In the genomic region with DNA sequence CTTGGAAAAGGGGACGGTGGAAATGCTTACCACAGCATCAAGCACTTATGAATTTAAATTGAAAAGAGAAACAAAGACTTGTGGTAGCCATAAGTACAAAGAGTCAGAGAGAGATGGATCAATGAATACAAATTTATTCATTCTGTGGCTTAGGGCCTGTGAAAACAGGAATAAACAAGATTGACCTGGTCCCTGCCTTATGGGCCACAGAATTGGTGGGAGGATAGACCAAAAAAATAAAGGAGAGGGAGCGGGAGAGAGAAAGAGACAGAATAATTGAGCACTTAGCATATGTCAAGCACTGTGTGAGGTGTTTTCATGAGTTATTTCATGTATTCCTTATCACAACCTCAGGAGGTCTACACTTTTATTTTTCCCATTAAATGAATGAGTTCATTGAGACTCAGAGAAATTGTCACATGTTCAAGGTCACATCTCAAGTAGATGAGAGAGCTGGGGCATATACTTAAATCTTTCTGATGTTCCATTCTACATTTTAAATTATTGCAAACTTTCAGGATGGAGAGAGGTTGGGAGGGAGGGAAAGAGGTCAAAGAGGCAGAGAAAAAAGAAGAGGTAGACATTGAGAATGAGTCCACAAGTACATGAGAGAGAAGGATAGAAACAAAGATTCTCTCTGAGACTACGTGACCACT, we compare ENCODE assay signal across 1 cellular context.
TF ChIP-seq lines count a peak whose summit lies in the region.

No MANE protein-coding gene starts in this region.

TF ChIP-seq in K562, 482 proteins besides CTCF, POLR2A, EP300 and RAD21 (continued from another document and continues in another):
- TF ChIP-seq TOE1 (IDR thresholded peaks at IDR 0.05; ENCODE audit: borderline replicate concordance) (no peak), TOE1 (CRISPR knock-in tag; IDR thresholded peaks at IDR 0.05; ENCODE audit: borderline replicate concordance, low read depth) (no peak), FOSL1 (tag; conservative IDR thresholded peaks at IDR 0.05) (peak; percentile 13; the same call in 1 of the 2 replicates), HNRNPH1 (optimal IDR thresholded peaks at IDR 0.05; ENCODE audit: low read depth, low read length) (no peak), ZNF766 (CRISPR knock-in tag; conservative IDR thresholded peaks at IDR 0.05) (0 out of 2 replicates have a peak, but pooled peaks have one; percentile 30), HLTF (IDR thresholded peaks at IDR 0.05) (no peak), CREM (IDR thresholded peaks at IDR 0.05; ENCODE audit: low read depth) (no peak), ZNF449 (CRISPR knock-in tag; IDR thresholded peaks at IDR 0.05) (0 out of 2 replicates have a peak, but pooled peaks have one; percentile 28), POLR2B (IDR thresholded peaks at IDR 0.05; ENCODE audit: low read depth, partially characterized antibody) (peak; percentile 7), ZBTB26 (CRISPR knock-in tag; IDR thresholded peaks at IDR 0.05) (0 out of 2 replicates have a peak, but pooled peaks have one; percentile 68), NFRKB (IDR thresholded peaks at IDR 0.05; ENCODE audit: low read depth) (peak; percentile 80; the same call in 1 of the 2 replicates), TAF7 (tag; IDR thresholded peaks at IDR 0.05) (peak; percentile 9; the same call in 1 of the 2 replicates), ZNF318 (IDR thresholded peaks at IDR 0.05; ENCODE audit: borderline replicate concordance in 1 of 2, low read depth in 1 of 2) (peak in 1 of 2 experiments; percentile 31; a peak in 1 of 4 replicates), ILF3 (IDR thresholded peaks at IDR 0.05; ENCODE audit: borderline replicate concordance) (no peak), KDM4B (IDR thresholded peaks at IDR 0.05; ENCODE audit: borderline replicate concordance in 2 of 2, low read depth in 1 of 2) (no peak), SP1 (CRISPR knock-in tag; IDR thresholded peaks at IDR 0.05) (no peak), ELF4 (CRISPR knock-in tag; IDR thresholded peaks at IDR 0.05) (peak; percentile 11; the same call in 1 of the 2 replicates), STAT5A (IDR thresholded peaks at IDR 0.05; ENCODE audit: borderline replicate concordance, low read length) (no peak), SMAD4 (CRISPR knock-in tag; conservative IDR thresholded peaks at IDR 0.05) (peak; percentile 83; the same call in 1 of the 2 replicates), PTRF (tag; IDR thresholded peaks at IDR 0.05) (peak; percentile 56; the same call in 1 of the 2 replicates), ZNF197 (CRISPR knock-in tag; IDR thresholded peaks at IDR 0.05; ENCODE audit: low read depth) (peak; percentile 76; the same call in 1 of the 2 replicates), PYGO2 (tag; IDR thresholded peaks at IDR 0.05) (0 out of 2 replicates have a peak, but pooled peaks have one; percentile 8), ZNF217 (CRISPR knock-in tag; IDR thresholded peaks at IDR 0.05) (no peak)
- TF ChIP-seq, protein P1, sequence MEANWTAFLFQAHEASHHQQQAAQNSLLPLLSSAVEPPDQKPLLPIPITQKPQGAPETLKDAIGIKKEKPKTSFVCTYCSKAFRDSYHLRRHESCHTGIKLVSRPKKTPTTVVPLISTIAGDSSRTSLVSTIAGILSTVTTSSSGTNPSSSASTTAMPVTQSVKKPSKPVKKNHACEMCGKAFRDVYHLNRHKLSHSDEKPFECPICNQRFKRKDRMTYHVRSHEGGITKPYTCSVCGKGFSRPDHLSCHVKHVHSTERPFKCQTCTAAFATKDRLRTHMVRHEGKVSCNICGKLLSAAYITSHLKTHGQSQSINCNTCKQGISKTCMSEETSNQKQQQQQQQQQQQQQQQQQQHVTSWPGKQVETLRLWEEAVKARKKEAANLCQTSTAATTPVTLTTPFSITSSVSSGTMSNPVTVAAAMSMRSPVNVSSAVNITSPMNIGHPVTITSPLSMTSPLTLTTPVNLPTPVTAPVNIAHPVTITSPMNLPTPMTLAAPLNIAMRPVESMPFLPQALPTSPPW (CRISPR knock-in tag; IDR thresholded peaks at IDR 0.05) = peak; percentile 25
- TF ChIP-seq, protein P2, sequence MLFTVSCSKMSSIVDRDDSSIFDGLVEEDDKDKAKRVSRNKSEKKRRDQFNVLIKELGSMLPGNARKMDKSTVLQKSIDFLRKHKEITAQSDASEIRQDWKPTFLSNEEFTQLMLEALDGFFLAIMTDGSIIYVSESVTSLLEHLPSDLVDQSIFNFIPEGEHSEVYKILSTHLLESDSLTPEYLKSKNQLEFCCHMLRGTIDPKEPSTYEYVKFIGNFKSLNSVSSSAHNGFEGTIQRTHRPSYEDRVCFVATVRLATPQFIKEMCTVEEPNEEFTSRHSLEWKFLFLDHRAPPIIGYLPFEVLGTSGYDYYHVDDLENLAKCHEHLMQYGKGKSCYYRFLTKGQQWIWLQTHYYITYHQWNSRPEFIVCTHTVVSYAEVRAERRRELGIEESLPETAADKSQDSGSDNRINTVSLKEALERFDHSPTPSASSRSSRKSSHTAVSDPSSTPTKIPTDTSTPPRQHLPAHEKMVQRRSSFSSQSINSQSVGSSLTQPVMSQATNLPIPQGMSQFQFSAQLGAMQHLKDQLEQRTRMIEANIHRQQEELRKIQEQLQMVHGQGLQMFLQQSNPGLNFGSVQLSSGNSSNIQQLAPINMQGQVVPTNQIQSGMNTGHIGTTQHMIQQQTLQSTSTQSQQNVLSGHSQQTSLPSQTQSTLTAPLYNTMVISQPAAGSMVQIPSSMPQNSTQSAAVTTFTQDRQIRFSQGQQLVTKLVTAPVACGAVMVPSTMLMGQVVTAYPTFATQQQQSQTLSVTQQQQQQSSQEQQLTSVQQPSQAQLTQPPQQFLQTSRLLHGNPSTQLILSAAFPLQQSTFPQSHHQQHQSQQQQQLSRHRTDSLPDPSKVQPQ (CRISPR knock-in tag; IDR thresholded peaks at IDR 0.05; ENCODE audit: borderline replicate concordance) = no peak
- TF ChIP-seq, protein P3, sequence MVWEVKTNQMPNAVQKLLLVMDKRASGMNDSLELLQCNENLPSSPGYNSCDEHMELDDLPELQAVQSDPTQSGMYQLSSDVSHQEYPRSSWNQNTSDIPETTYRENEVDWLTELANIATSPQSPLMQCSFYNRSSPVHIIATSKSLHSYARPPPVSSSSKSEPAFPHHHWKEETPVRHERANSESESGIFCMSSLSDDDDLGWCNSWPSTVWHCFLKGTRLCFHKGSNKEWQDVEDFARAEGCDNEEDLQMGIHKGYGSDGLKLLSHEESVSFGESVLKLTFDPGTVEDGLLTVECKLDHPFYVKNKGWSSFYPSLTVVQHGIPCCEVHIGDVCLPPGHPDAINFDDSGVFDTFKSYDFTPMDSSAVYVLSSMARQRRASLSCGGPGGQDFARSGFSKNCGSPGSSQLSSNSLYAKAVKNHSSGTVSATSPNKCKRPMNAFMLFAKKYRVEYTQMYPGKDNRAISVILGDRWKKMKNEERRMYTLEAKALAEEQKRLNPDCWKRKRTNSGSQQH (CRISPR knock-in tag; IDR thresholded peaks at IDR 0.05) = peak; percentile 54; the same call in 1 of the 2 replicates
- TF ChIP-seq, protein P4, sequence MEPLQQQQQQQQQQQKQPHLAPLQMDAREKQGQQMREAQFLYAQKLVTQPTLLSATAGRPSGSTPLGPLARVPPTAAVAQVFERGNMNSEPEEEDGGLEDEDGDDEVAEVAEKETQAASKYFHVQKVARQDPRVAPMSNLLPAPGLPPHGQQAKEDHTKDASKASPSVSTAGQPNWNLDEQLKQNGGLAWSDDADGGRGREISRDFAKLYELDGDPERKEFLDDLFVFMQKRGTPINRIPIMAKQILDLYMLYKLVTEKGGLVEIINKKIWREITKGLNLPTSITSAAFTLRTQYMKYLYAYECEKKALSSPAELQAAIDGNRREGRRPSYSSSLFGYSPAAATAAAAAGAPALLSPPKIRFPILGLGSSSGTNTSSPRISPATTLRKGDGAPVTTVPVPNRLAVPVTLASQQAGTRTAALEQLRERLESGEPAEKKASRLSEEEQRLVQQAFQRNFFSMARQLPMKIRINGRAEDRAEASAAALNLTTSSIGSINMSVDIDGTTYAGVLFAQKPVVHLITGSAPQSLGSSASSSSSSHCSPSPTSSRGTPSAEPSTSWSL (CRISPR knock-in tag; IDR thresholded peaks at IDR 0.05; ENCODE audit: borderline replicate concordance) = no peak
- TF ChIP-seq, protein P5, sequence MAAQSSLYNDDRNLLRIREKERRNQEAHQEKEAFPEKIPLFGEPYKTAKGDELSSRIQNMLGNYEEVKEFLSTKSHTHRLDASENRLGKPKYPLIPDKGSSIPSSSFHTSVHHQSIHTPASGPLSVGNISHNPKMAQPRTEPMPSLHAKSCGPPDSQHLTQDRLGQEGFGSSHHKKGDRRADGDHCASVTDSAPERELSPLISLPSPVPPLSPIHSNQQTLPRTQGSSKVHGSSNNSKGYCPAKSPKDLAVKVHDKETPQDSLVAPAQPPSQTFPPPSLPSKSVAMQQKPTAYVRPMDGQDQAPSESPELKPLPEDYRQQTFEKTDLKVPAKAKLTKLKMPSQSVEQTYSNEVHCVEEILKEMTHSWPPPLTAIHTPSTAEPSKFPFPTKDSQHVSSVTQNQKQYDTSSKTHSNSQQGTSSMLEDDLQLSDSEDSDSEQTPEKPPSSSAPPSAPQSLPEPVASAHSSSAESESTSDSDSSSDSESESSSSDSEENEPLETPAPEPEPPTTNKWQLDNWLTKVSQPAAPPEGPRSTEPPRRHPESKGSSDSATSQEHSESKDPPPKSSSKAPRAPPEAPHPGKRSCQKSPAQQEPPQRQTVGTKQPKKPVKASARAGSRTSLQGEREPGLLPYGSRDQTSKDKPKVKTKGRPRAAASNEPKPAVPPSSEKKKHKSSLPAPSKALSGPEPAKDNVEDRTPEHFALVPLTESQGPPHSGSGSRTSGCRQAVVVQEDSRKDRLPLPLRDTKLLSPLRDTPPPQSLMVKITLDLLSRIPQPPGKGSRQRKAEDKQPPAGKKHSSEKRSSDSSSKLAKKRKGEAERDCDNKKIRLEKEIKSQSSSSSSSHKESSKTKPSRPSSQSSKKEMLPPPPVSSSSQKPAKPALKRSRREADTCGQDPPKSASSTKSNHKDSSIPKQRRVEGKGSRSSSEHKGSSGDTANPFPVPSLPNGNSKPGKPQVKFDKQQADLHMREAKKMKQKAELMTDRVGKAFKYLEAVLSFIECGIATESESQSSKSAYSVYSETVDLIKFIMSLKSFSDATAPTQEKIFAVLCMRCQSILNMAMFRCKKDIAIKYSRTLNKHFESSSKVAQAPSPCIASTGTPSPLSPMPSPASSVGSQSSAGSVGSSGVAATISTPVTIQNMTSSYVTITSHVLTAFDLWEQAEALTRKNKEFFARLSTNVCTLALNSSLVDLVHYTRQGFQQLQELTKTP (IDR thresholded peaks at IDR 0.05; ENCODE audit: low read depth in 1 of 2, partially characterized antibody in 2 of 2) = no peak
